In the genomic region with DNA sequence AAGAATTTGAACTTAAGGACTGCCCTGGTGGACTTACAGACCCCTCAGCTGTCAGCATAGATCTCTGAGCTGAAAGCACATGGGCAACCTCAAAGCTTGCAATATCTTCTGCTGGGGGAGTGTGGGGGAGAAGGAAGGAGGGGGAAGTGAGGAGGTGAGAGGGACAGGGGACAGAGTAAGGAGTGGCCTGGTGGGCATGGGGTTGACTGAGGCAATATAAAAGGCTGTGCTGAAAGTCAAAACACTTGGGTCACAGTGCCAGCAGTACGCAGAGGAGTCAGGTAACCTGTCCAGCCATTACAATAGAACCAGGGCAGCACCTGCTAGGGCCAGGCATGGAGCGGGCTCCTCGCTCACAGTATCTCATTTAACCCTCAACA, we compare ENCODE assay signal across 13 cellular contexts. TPM values are rescaled to one million over a fixed set of nuclear protein-coding genes. Genes with fewer than 3 reads are reported as not detected.
DNase-seq lines count a peak whose midpoint lies in the region; ATAC-seq and TF ChIP-seq lines count a peak whose summit lies in the region.
"Had no signal": no experiment of that assay in that cellular context is flagged by ENCODE, and none has a peak within 500 bp of the region (broad histone marks: within the 10 kb centered on the region; RNA-seq: fewer than 3 reads in every experiment).

No MANE protein-coding gene starts in this region.

- H3K9me3 ChIP-seq in adrenal gland (replicated peaks in 1 of 3) (no peaks in the 10 kb centered on the region), upper lobe of right lung (no peaks in the 10 kb centered on the region)

- no peak for DNase-seq in adrenal gland
- DNase-seq in Right ventricle myocardium superior: no peak
- no peak for DNase-seq in osteocyte (ENCODE audit: extremely low spot score, unreplicated experiment)
- DNase-seq in upper lobe of right lung: no peak
- DNase-seq in SKM-1 (lab: John Stamatoyannopoulos, UW; ENCODE audit: unreplicated experiment): no peak
- no peak for DNase-seq in NK-92 treated with Interleukin-12 subunit alpha and Interleukin-12 subunit beta, amount 100 ng/mL, for 24 hours (lab: John Stamatoyannopoulos, UW)
- DNase-seq: activated gamma-delta T cell treated with Interleukin-2 at 50 U/mL for 16 hours, DND-41, KBM-7, T-cell had no signal

- H3K27me3 Mint-ChIP-seq in osteocyte (ENCODE audit: unreplicated experiment): no peaks in the 10 kb centered on the region

- no peaks in the 10 kb centered on the region for H3K9me3 Mint-ChIP-seq in osteocyte (ENCODE audit: unreplicated experiment)
- H3K9me3 Mint-ChIP-seq: natural killer cell treated with Interleukin-12 subunit alpha and Interleukin-12 subunit beta and Interleukin-15 and Interleukin-18, amount 100 ng/mL, for 72 hours; stimulated activated naive CD8-positive, alpha-beta T cell treated with anti-CD3 and anti-CD28 coated beads, Interleukin-15, Interleukin-2, amounts not matched to agents 100 ng/mL and 50 ng/mL, for 24 hours; T-cell had no signal

- no peaks in the 10 kb centered on the region for H3K36me3 ChIP-seq in adrenal gland (replicated peaks in 1 of 2)
- no peaks in the 10 kb centered on the region for H3K36me3 ChIP-seq in upper lobe of right lung

- no peaks in the 10 kb centered on the region for H3K36me3 Mint-ChIP-seq in osteocyte (ENCODE audit: unreplicated experiment)
- H3K36me3 Mint-ChIP-seq: natural killer cell treated with Interleukin-12 subunit alpha and Interleukin-12 subunit beta and Interleukin-15 and Interleukin-18, amount 100 ng/mL, for 72 hours; T-cell had no signal

- no peak overlapping the region for H3K4me3 Mint-ChIP-seq in osteocyte (ENCODE audit: unreplicated experiment)
- H3K4me3 Mint-ChIP-seq: natural killer cell treated with Interleukin-12 subunit alpha and Interleukin-12 subunit beta and Interleukin-15 and Interleukin-18, amount 100 ng/mL, for 72 hours; stimulated activated naive CD8-positive, alpha-beta T cell treated with anti-CD3 and anti-CD28 coated beads, Interleukin-15, Interleukin-2, amounts not matched to agents 100 ng/mL and 50 ng/mL, for 24 hours; T-cell had no signal

- H3K4me1 Mint-ChIP-seq in osteocyte (ENCODE audit: unreplicated experiment): peaks cover 66% of the 10 kb centered on the region
- H3K4me1 Mint-ChIP-seq: T-cell had no signal

- H3K27me3 ChIP-seq in adrenal gland (no peaks in the 10 kb centered on the region), upper lobe of right lung (no peaks in the 10 kb centered on the region)

- peaks cover 44 to 60% of the 10 kb centered on the region in 2 donors for H3K4me1 ChIP-seq in adrenal gland (replicated peaks in 1 of 2)
- peaks cover 15% of the 10 kb centered on the region for H3K4me1 ChIP-seq in upper lobe of right lung

- no peak for TF ChIP-seq CTCF in adrenal gland (IDR thresholded peaks at IDR 0.05)
- TF ChIP-seq CTCF in osteocyte (IDR thresholded peaks at IDR 0.05): no peak
- no peak for TF ChIP-seq CTCF in upper lobe of right lung (IDR thresholded peaks at IDR 0.05)

- peak; percentile 1 for ATAC-seq in Right ventricle myocardium superior (ENCODE audit: poor library complexity)
- ATAC-seq in upper lobe of right lung: peak; percentile 30
- ATAC-seq in HG03520 (IDR thresholded peaks at IDR 0.05; ENCODE audit: unreplicated experiment): no peak
- ATAC-seq: natural killer cell treated with Interleukin-12 subunit alpha and Interleukin-12 subunit beta and Interleukin-15 and Interleukin-18, amount 100 ng/mL, for 72 hours; T-cell had no signal

- no peak for TF ChIP-seq POLR2A in adrenal gland (IDR thresholded peaks at IDR 0.05)

- intact Hi-C loops in adrenal gland (cut with DNase I): no loop called here
- intact Hi-C loops in Right ventricle myocardium superior (cut with DNase I): no loop called here
- intact Hi-C loops in upper lobe of right lung (cut with DNase I): no loop called here

- peak overlapping the region; percentile 89 for H3K27ac Mint-ChIP-seq in osteocyte (ENCODE audit: unreplicated experiment)
- H3K27ac Mint-ChIP-seq: natural killer cell treated with Interleukin-12 subunit alpha and Interleukin-12 subunit beta and Interleukin-15 and Interleukin-18, amount 100 ng/mL, for 72 hours; stimulated activated naive CD8-positive, alpha-beta T cell treated with anti-CD3 and anti-CD28 coated beads, Interleukin-15, Interleukin-2, amounts not matched to agents 100 ng/mL and 50 ng/mL, for 24 hours; T-cell had no signal

- WGBS in adrenal gland, 4 donors: 85 to 100% (median 95%) methylated on average over 3 of the region's 3 CpGs

- H3K27ac ChIP-seq in adrenal gland (peak overlapping the region in 4 of 5 donors; percentile 61 to 88 (median 76)), upper lobe of right lung (peak overlapping the region; percentile 11)

- no peak overlapping the region for H3K4me3 ChIP-seq in adrenal gland
- no peak overlapping the region for H3K4me3 ChIP-seq in upper lobe of right lung

RNA-seq across cellular contexts. Expression of a gene that starts 43.2 kb away (rescaled TPM):
- total RNA-seq in adrenal gland (10 to 100 TPM; 10.9 to 52.9 (median 22.5) TPM), Right ventricle myocardium superior (135 TPM), osteocyte (15.7 and 16.2 TPM in 2 replicates), upper lobe of right lung (15.1 TPM)
- 10 to 100 TPM in 2 of 3 donors, 1 to 10 TPM in 1; 7.8 to 13.7 (median 11.7) TPM for polyA plus RNA-seq in adrenal gland
- total RNA-seq: natural killer cell treated with Interleukin-12 subunit alpha and Interleukin-12 subunit beta and Interleukin-15 and Interleukin-18, amount 100 ng/mL, for 72 hours had no signal
